24 cellular contexts compared by ENCODE assay signal in the genomic region with DNA sequence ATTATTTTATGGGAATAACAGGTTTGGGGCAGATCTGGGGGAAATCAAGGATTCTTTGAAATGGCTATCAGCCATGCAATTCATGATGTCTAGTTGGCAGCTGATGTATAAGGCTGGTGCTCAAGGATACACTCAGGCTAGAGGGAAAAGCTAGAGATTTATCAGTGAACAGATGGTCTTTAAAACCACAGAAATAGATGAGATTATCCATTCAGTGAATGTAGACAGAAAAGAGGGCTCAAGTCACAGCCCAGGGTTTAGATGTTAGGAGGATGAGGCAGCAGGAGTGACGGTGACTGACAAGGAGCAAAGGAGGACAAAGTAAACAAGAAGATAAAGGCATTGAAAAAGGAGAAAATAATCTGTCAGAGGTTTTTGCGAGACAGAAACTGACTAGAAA.
A peak's percentile ranks its signal among the peaks of the same experiment; 100 is the strongest.
DNase-seq lines count a peak whose midpoint lies in the region; ATAC-seq and TF ChIP-seq lines count a peak whose summit lies in the region.
"Had no signal": no experiment of that assay in that cellular context is flagged by ENCODE, and none has a peak within 500 bp of the region (broad histone marks: within the 10 kb centered on the region; RNA-seq: fewer than 3 reads in every experiment).

No MANE protein-coding gene starts in this region.

- H3K79me1 ChIP-seq in H9 (ENCODE audit: insufficient read depth, low read depth, low read length, poor library complexity, severe bottlenecking): no peaks in the 10 kb centered on the region

- DNase-seq in NCI-H1694 treated with DMSO at 0.1 percent for 48 hours (lab: John Stamatoyannopoulos, UW) (peak; percentile 37), NCI-H1694 (lab: John Stamatoyannopoulos, UW) (no peak), OCI-M1 (lab: John Stamatoyannopoulos, UW) (peak; percentile 96), glutamatergic neuron (no peak), H9 (no peak), nucleus accumbens (lab: John Stamatoyannopoulos, UW) (no peak)
- DNase-seq: Caco-2; CD4-positive, CD25-positive, alpha-beta regulatory T cell; DMS79 treated with DMSO at 0.1 percent for 48 hours; H7; MV-4-11; NCI-H1436; NCI-H2081; NCI-H2227 treated with DMSO at 0.1 percent for 48 hours; NCI-H69; PC-3; SW 1271 had no signal

- peaks cover 24% of the 10 kb centered on the region for H3K36me3 Mint-ChIP-seq in glutamatergic neuron (ENCODE audit: unreplicated experiment)
- peaks cover 65% of the 10 kb centered on the region for H3K36me3 Mint-ChIP-seq in stimulated activated memory B cell treated with anti-CD40 and anti-IgM and Interleukin-4, amounts not matched to agents 10 μg/mL and 1 μg/mL and 100 μg/mL, for 72 hours
- peaks cover 25 to 33% (median 30%) of the 10 kb centered on the region in 3 experiments for H3K36me3 Mint-ChIP-seq in H9 (ENCODE audit: insufficient read depth in 1 of 3, low read depth in 3 of 3)
- H3K36me3 Mint-ChIP-seq: CD4-positive, CD25-positive, alpha-beta regulatory T cell had no signal

- H3K27ac ChIP-seq in H9 (ENCODE audit: insufficient read length, low read depth, low read length): no peak overlapping the region
- H3K27ac ChIP-seq: 22Rv1, HL-60, RWPE1, SJCRH30 had no signal

- no peak overlapping the region for H2BK5ac ChIP-seq in H9 (ENCODE audit: insufficient read length, low read length)

- no peak overlapping the region for H4K5ac ChIP-seq in H9 (ENCODE audit: insufficient read length, low read depth, low read length)

- H3K9ac ChIP-seq in H9 (ENCODE audit: extremely low read depth, insufficient read length, low read length): no peak overlapping the region

- peaks cover 5% of the 10 kb centered on the region for H3K27me3 Mint-ChIP-seq in glutamatergic neuron (ENCODE audit: unreplicated experiment)
- no peaks in the 10 kb centered on the region for H3K27me3 Mint-ChIP-seq in stimulated activated memory B cell treated with anti-CD40 and anti-IgM and Interleukin-4, amounts not matched to agents 10 μg/mL and 1 μg/mL and 100 μg/mL, for 72 hours
- H3K27me3 Mint-ChIP-seq in H9 (ENCODE audit: low read depth): no peaks in the 10 kb centered on the region
- H3K27me3 Mint-ChIP-seq: B cell; CD4-positive, CD25-positive, alpha-beta regulatory T cell had no signal

- H2BK20ac ChIP-seq in H9 (ENCODE audit: low read depth, low read length, poor library complexity, severe bottlenecking): no peak overlapping the region

- H3K9me3 ChIP-seq in H9 (ENCODE audit: control insufficient read depth, low read depth, low read length): no peaks in the 10 kb centered on the region
- H3K9me3 ChIP-seq: Caco-2, SJCRH30 had no signal

- H2AK5ac ChIP-seq in H9 (ENCODE audit: insufficient read length, low read length): no peak overlapping the region

- no peak overlapping the region for H4K8ac ChIP-seq in H9 (replicated peaks; ENCODE audit: insufficient read length, low read depth, low read length)

- H3K4me3 Mint-ChIP-seq in glutamatergic neuron (ENCODE audit: unreplicated experiment): peak overlapping the region; percentile 13
- no peak overlapping the region for H3K4me3 Mint-ChIP-seq in stimulated activated memory B cell treated with anti-CD40 and anti-IgM and Interleukin-4, amounts not matched to agents 10 μg/mL and 1 μg/mL and 100 μg/mL, for 72 hours
- no peak overlapping the region for H3K4me3 Mint-ChIP-seq in H9
- H3K4me3 Mint-ChIP-seq: B cell; CD4-positive, CD25-positive, alpha-beta regulatory T cell had no signal

- H3K4me1 ChIP-seq in H9 (ENCODE audit: insufficient read depth, low read length): no peaks in the 10 kb centered on the region
- H3K4me1 ChIP-seq: Caco-2 had no signal

- no peaks in the 10 kb centered on the region for H3K9me3 Mint-ChIP-seq in glutamatergic neuron (ENCODE audit: unreplicated experiment)
- H3K9me3 Mint-ChIP-seq in stimulated activated memory B cell treated with anti-CD40 and anti-IgM and Interleukin-4, amounts not matched to agents 10 μg/mL and 1 μg/mL and 100 μg/mL, for 72 hours: peaks cover 17% of the 10 kb centered on the region
- peaks cover 28 to 30% of the 10 kb centered on the region in 2 experiments for H3K9me3 Mint-ChIP-seq in H9

- H3K4me1 Mint-ChIP-seq in glutamatergic neuron (ENCODE audit: low read depth, unreplicated experiment) (peaks cover 13% of the 10 kb centered on the region), H9 (peaks cover 13 to 26% of the 10 kb centered on the region in 2 experiments)
- H3K4me1 Mint-ChIP-seq in stimulated activated memory B cell treated with anti-CD40 and anti-IgM and Interleukin-4, amounts not matched to agents 10 μg/mL and 1 μg/mL and 100 μg/mL, for 72 hours: peaks cover 42% of the 10 kb centered on the region
- H3K4me1 Mint-ChIP-seq: CD4-positive, CD25-positive, alpha-beta regulatory T cell had no signal

- no peak overlapping the region for H2BK12ac ChIP-seq in H9 (ENCODE audit: insufficient read length, low read depth, low read length)

- no peak overlapping the region for H3K14ac ChIP-seq in H9 (ENCODE audit: insufficient read depth, low read length)

- H3K79me2 ChIP-seq in H9 (ENCODE audit: insufficient read depth, low read length): no peaks in the 10 kb centered on the region

- H3K27me3 ChIP-seq in H9 (ENCODE audit: insufficient read depth, low read length): no peaks in the 10 kb centered on the region
- H3K27me3 ChIP-seq: SJCRH30 had no signal

- H3K23me2 ChIP-seq in H9 (ENCODE audit: insufficient read length, low read depth, low read length, poor library complexity, severe bottlenecking): no peaks in the 10 kb centered on the region

- H2BK120ac ChIP-seq in H9 (ENCODE audit: low read depth, low read length, poor library complexity, severe bottlenecking): no peak overlapping the region

- H3K4me2 ChIP-seq in H9 (ENCODE audit: insufficient read depth, insufficient read length, low read length): no peak overlapping the region

- no peak overlapping the region for H3K18ac ChIP-seq in H9 (ENCODE audit: insufficient read length, low read depth, low read length)

- no peak overlapping the region for H2BK15ac ChIP-seq in H9 (ENCODE audit: low read depth, low read length)

- H2AFZ ChIP-seq in H9 (ENCODE audit: low read length): no peak overlapping the region

- ATAC-seq in stimulated activated memory B cell treated with anti-CD40 and anti-IgM and Interleukin-4, amounts not matched to agents 10 μg/mL and 1 μg/mL and 100 μg/mL, for 72 hours: no peak
- no peak for ATAC-seq in HG02885 (IDR thresholded peaks at IDR 0.05; ENCODE audit: poor library complexity, unreplicated experiment)
- ATAC-seq: PC-3 had no signal

- H3K27ac Mint-ChIP-seq in glutamatergic neuron (ENCODE audit: unreplicated experiment) (peak overlapping the region; percentile 52), H9 (no peak overlapping the region; a peak in 1 of 7 replicates)
- H3K27ac Mint-ChIP-seq in stimulated activated memory B cell treated with anti-CD40 and anti-IgM and Interleukin-4, amounts not matched to agents 10 μg/mL and 1 μg/mL and 100 μg/mL, for 72 hours: peak overlapping the region; percentile 0
- H3K27ac Mint-ChIP-seq: B cell; CD4-positive, CD25-positive, alpha-beta regulatory T cell had no signal

- no peaks in the 10 kb centered on the region for H4K20me1 ChIP-seq in H9 (ENCODE audit: control insufficient read depth, insufficient read depth, insufficient read length)

- WGBS in H9 (ENCODE audit: extremely low coverage, insufficient read length, low lambda C conversion rate): no CpG with 5 or more reads among the region's 2 CpGs

- H3K23ac ChIP-seq in H9 (ENCODE audit: insufficient read length, low read depth, low read length): no peak overlapping the region

- no peak overlapping the region for H3K56ac ChIP-seq in H9 (ENCODE audit: insufficient read length, low read depth, low read length)

- TF ChIP-seq CTCF in glutamatergic neuron (IDR thresholded peaks at IDR 0.05; ENCODE audit: partially characterized antibody, unreplicated experiment) (no peak), H9 (conservative IDR thresholded peaks at IDR 0.05) (no peak)

- H3T11ph ChIP-seq in H9 (ENCODE audit: low read length): no peak overlapping the region

- no peak overlapping the region for H4K91ac ChIP-seq in H9 (ENCODE audit: insufficient read length, low read depth, low read length)

- no peak overlapping the region for H3K4ac ChIP-seq in H9 (ENCODE audit: low read depth, low read length)

Comparison
In these comparisons a context has a peak if more than half of its experiments do, and no peak if none do; other contexts are left out.
1. DNase-seq: peak in NCI-H1694 treated with DMSO at 0.1 percent for 48 hours (single experiment) and OCI-M1 (single experiment); none in NCI-H1694 (single experiment), glutamatergic neuron (single experiment), H9 (single experiment) and nucleus accumbens (0 of 56).
2. H3K27ac Mint-ChIP-seq: peak in glutamatergic neuron (single experiment) and stimulated activated memory B cell treated with anti-CD40 and anti-IgM and Interleukin-4, amounts not matched to agents 10 μg/mL and 1 μg/mL and 100 μg/mL, for 72 hours (single experiment); none in H9 (0 of 3).